23 cellular contexts compared by ENCODE assay signal in the genomic region with DNA sequence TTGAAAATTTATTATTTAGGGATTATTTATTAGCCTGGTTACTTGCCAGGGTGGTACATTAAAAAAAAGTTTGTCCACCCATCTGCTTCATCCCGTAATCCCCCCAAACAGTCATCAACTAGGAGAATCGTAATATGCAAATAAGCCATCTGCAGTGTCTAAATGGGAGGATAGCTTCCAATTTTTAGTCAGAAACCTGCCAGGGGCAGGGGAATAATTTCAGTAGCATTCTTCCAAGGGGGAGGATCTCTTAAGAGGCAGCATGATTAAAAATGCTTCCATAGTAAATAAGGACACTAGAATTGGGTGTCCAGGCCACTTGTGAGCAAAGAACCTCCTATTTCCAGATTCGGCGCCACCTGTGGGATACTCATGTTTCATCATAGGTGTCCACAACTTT. TPM values are rescaled to one million over a fixed set of nuclear protein-coding genes. Genes with fewer than 3 reads are reported as not detected.
"Had no signal": no experiment of that assay in that cellular context is flagged by ENCODE, and none has a peak within 500 bp of the region (broad histone marks: within the 10 kb centered on the region; RNA-seq: fewer than 3 reads in every experiment).

No MANE protein-coding gene starts in this region.

- H3K27me3 ChIP-seq: dorsolateral prefrontal cortex, heart left ventricle, pancreas, stomach, transverse colon had no signal

- DNase-seq: dorsolateral prefrontal cortex; effector CD8-positive, alpha-beta T cell; foreskin melanocyte; heart left ventricle; hippocampal formation; left colon; left ventricle myocardium superior; mesendoderm; naive B cell; occipital lobe; pancreas; right cardiac atrium; small intestine; stimulated activated CD4-positive, alpha-beta T cell treated with anti-CD3 and anti-CD28 coated beads, Interleukin-12 subunit alpha, Interleukin-12 subunit beta, amount 100 ng/mL, for 4 hours; stimulated activated naive CD4-positive, alpha-beta T cell; stomach; substantia nigra; transverse colon had no signal

- H3K9me3 Mint-ChIP-seq: nephron had no signal

- H3K36me3 ChIP-seq: heart left ventricle, pancreas, stomach, thoracic aorta, transverse colon had no signal

- H3K27ac Mint-ChIP-seq: naive B cell, nephron, progenitor cell of endocrine pancreas had no signal

- H3K36me3 Mint-ChIP-seq: naive B cell had no signal

- H3K27me3 Mint-ChIP-seq: naive B cell, progenitor cell of endocrine pancreas had no signal

- H3K4me1 Mint-ChIP-seq: naive B cell, nephron had no signal

- H3K4me1 ChIP-seq: heart left ventricle, pancreas, stomach, transverse colon had no signal

- H3K9me3 ChIP-seq: heart left ventricle, pancreas, stomach, thoracic aorta, transverse colon had no signal

- H3K4me3 ChIP-seq: dorsolateral prefrontal cortex, heart left ventricle, pancreas, stomach, thoracic aorta, transverse colon had no signal

- H3K27ac ChIP-seq: heart left ventricle, pancreas, stomach, thoracic aorta, transverse colon had no signal

- H3K4me3 Mint-ChIP-seq: naive B cell, nephron had no signal

RNA-seq across cellular contexts. Expression of a gene that starts 43.3 kb away (rescaled TPM):
- total RNA-seq: glomerular endothelial cell, lung microvascular endothelial cell, thoracic aorta had no signal
